Comparison of ENCODE assay signal across 7 cellular contexts in genomic region chr13:21588411-21588810, GRCh38. TPM values are rescaled to one million over a fixed set of nuclear protein-coding genes. Genes with fewer than 3 reads are reported as not detected.
A peak's percentile ranks its signal among the peaks of the same experiment; 100 is the strongest.
DNase-seq lines count a peak whose midpoint lies in the region; TF ChIP-seq lines count a peak whose summit lies in the region.
"Not testable (repeated sequence)": the region's sequence is repeated elsewhere in the genome, so short reads cannot be mapped to it uniquely, and the experiment has no call there.

No MANE protein-coding gene starts in this region.

- H4K20me1 ChIP-seq in SK-N-SH (ENCODE audit: insufficient read depth): not testable (repeated sequence)
- peaks cover 28% of the 10 kb centered on the region for H4K20me1 ChIP-seq in osteoblast (ENCODE audit: insufficient read depth, low read length)

- POLR2A ChIA-PET in SK-N-SH (lab: Yijun Ruan, JAX): not testable (repeated sequence)

- WGBS in SK-N-SH (ENCODE audit: low lambda C conversion rate): 65% methylated on average over 5 of the region's 5 CpGs

- CTCF ChIA-PET in SK-N-SH (lab: Yijun Ruan, JAX): not testable (repeated sequence)

- H3K9me3 ChIP-seq in SK-N-SH; osteoblast (ENCODE audit: low read depth, low read length): not testable (repeated sequence)

- not testable (repeated sequence) for H3K4me3 ChIP-seq in SK-N-SH (ENCODE audit: low read depth in 2 of 2, low read length in 1 of 2); osteoblast (ENCODE audit: insufficient read depth, low read length)

- H3K27ac ChIP-seq in SK-N-SH (ENCODE audit: low read depth in 2 of 2, low read length in 1 of 2) (peak overlapping the region in 1 of 2 experiments; percentile 9; a peak in 1 of 4 replicates), osteoblast (ENCODE audit: low read depth, low read length) (peak overlapping the region; percentile 25)

- TF ChIP-seq EP300 in SK-N-SH (IDR thresholded peaks at IDR 0.05; ENCODE audit: borderline replicate concordance in 1 of 2, low read depth in 1 of 2, low read length in 1 of 2): not testable (repeated sequence)

- TF ChIP-seq RAD21 in SK-N-SH (IDR thresholded peaks at IDR 0.05; ENCODE audit: low read length): not testable (repeated sequence)

- not testable (repeated sequence) for H3K36me3 ChIP-seq in SK-N-SH (replicated peaks in 1 of 2; ENCODE audit: control insufficient read depth in 1 of 2, insufficient read depth in 2 of 2, low read length in 1 of 2); osteoblast (ENCODE audit: insufficient read depth, low read length)

- H3K9ac ChIP-seq in SK-N-SH: not testable (repeated sequence)

- H3K79me2 ChIP-seq in SK-N-SH (ENCODE audit: insufficient read depth): peaks cover 75% of the 10 kb centered on the region
- H3K79me2 ChIP-seq in osteoblast (ENCODE audit: insufficient read depth, low read length): peaks cover 44% of the 10 kb centered on the region

- not testable (repeated sequence) for H3F3A ChIP-seq in SK-N-SH (replicated peaks; ENCODE audit: insufficient read depth)

- H3K4me2 ChIP-seq in SK-N-SH: not testable (repeated sequence)
- peak overlapping the region; percentile 74 for H3K4me2 ChIP-seq in osteoblast (ENCODE audit: insufficient read depth, low read length)

- not testable (repeated sequence) for TF ChIP-seq CTCF in SK-N-SH (IDR thresholded peaks at IDR 0.05); osteoblast (IDR thresholded peaks at IDR 0.05; ENCODE audit: extremely low read depth, low read depth, low read length)

- not testable (repeated sequence) for H3K9me2 ChIP-seq in SK-N-SH

- DNase-seq in Daoy (ENCODE audit: low read depth) (peak; percentile 70), HS-27A (ENCODE audit: low read depth) (peak; percentile 47), astrocyte of the hippocampus (ENCODE audit: low read depth, low spot score) (peak; percentile 76), dermis blood vessel endothelial cell (peak; percentile 78), foreskin melanocyte (peak; percentile 42)
- DNase-seq in SK-N-SH; osteoblast (ENCODE audit: insufficient read length, low spot score, missing footprints): not testable (repeated sequence)

- not testable (repeated sequence) for H2AFZ ChIP-seq in SK-N-SH (ENCODE audit: low read depth); osteoblast (ENCODE audit: low read length)

- peaks cover 0 to 11% of the 10 kb centered on the region in 2 experiments; a peak in 1 of 4 replicates for H3K4me1 ChIP-seq in SK-N-SH (ENCODE audit: control insufficient read depth in 1 of 2, insufficient read depth in 2 of 2, low read depth in 1 of 2, low read length in 1 of 2)
- H3K4me1 ChIP-seq in osteoblast (ENCODE audit: insufficient read depth, low read length): peaks cover 27% of the 10 kb centered on the region

- H3K27me3 ChIP-seq in SK-N-SH (ENCODE audit: insufficient read depth); osteoblast (ENCODE audit: insufficient read depth, low read length): not testable (repeated sequence)

TF ChIP-seq in SK-N-SH, 30 proteins besides CTCF, POLR2A, EP300 and RAD21:
- peak; percentile 29; the same call in 1 of the 2 replicates for TF ChIP-seq JUND (IDR thresholded peaks at IDR 0.05)
- peak; percentile 31; the same call in 1 of the 2 replicates for TF ChIP-seq FOSL2 (IDR thresholded peaks at IDR 0.05; ENCODE audit: borderline replicate concordance, low read depth)
- peak; percentile 28 for TF ChIP-seq PBX3 (IDR thresholded peaks at IDR 0.05)
- peak; percentile 48; the same call in 1 of the 2 replicates for TF ChIP-seq TCF12 (IDR thresholded peaks at IDR 0.05)
- TF ChIP-seq NFIC (IDR thresholded peaks at IDR 0.05; ENCODE audit: borderline replicate concordance): peak; percentile 61

RNA-seq across cellular contexts. Expression of gene MICU2, which starts 15.6 kb away (rescaled TPM):
- total RNA-seq in Daoy (2014; rRNA removed; shearing (Covaris generic)): 72.9 and 81.2 TPM in 2 replicates
- polyA plus RNA-seq in SK-N-SH (2012; rRNA removed): 46.4 and 56.0 TPM in 2 replicates
- 44.4 and 45.8 TPM in 2 replicates for polyA plus RNA-seq in SK-N-SH (2012; cell fraction: cytosol; rRNA removed)
- polyA plus RNA-seq in SK-N-SH (2012; cell fraction: nucleus; rRNA removed): 42.5 and 58.5 TPM in 2 replicates
- total RNA-seq in dermis blood vessel endothelial cell (46.3 and 83.0 TPM in 2 replicates), osteoblast (41.0 and 46.0 TPM in 2 replicates)
